ENCODE assay signal across 9 cellular contexts in genomic region chr2:233419626-233420431, GRCh38.
DNase-seq lines count a peak whose midpoint lies in the region; ATAC-seq, FAIRE-seq and TF ChIP-seq lines count a peak whose summit lies in the region.
"Had no signal": no experiment of that assay in that cellular context is flagged by ENCODE, and none has a peak within 500 bp of the region (broad histone marks: within the 10 kb centered on the region; RNA-seq: fewer than 3 reads in every experiment).

No MANE protein-coding gene starts in this region.

- TF ChIP-seq CTCF in RWPE1 (conservative IDR thresholded peaks at IDR 0.05; ENCODE audit: low read depth) (no peak), kidney (IDR thresholded peaks at IDR 0.05; ENCODE audit: borderline replicate concordance, extremely low read depth, insufficient read depth) (no peak)

- H3K9ac ChIP-seq in skeletal muscle tissue (ENCODE audit: low read depth in 1 of 3, low read length in 3 of 3) (peak overlapping the region; percentile 90 to 94 (median 94)), kidney (ENCODE audit: low read length in 2 of 2) (no peak overlapping the region)

- H3K4me3 ChIP-seq in skeletal muscle tissue (ENCODE audit: low read length in 3 of 3) (peak overlapping the region; percentile 83 to 92 (median 89)), kidney (ENCODE audit: low read length in 2 of 2) (no peak overlapping the region)

- no peak for ATAC-seq in HG03139 (IDR thresholded peaks at IDR 0.05; ENCODE audit: unreplicated experiment)

- H3K4me1 ChIP-seq in skeletal muscle tissue (ENCODE audit: control insufficient read depth in 3 of 3, insufficient read depth in 3 of 3, low read length in 3 of 3) (peaks cover 65 to 75% (median 72%) of the 10 kb centered on the region in 3 donors), kidney (ENCODE audit: control insufficient read depth in 1 of 2, insufficient read depth in 1 of 2, low read depth in 1 of 2, low read length in 2 of 2) (peaks cover 5 to 13% of the 10 kb centered on the region in 2 donors)

- H3K27me3 ChIP-seq in skeletal muscle tissue (ENCODE audit: control insufficient read depth in 3 of 3, insufficient read depth in 3 of 3, low read length in 3 of 3) = no peaks in the 10 kb centered on the region

- H3K36me3 ChIP-seq in skeletal muscle tissue (ENCODE audit: control insufficient read depth in 3 of 3, insufficient read depth in 3 of 3, low read length in 3 of 3) = peaks cover 0 to 6% (median 3%) of the 10 kb centered on the region in 3 donors
- H3K36me3 ChIP-seq in kidney (ENCODE audit: control insufficient read depth in 1 of 2, insufficient read depth in 2 of 2, low read length in 2 of 2) = no peaks in the 10 kb centered on the region

- CTCF ChIA-PET in RWPE1 (lab: Yijun Ruan, JAX) = interaction anchor here (0.6 to 0.7 kb wide), 3 partner anchors 28 to 1171 kb away, joined by 3 to 5 read pairs (median 4); no protein-coding TSS in a partner anchor

- POLR2A ChIA-PET in RWPE1 (lab: Yijun Ruan, JAX; ENCODE audit: low non-redundant PET) = no interaction called here

- DNase-seq in GM19239 (ENCODE audit: insufficient read length, low spot score) = no peak
- no peak for DNase-seq in RWPE1 (ENCODE audit: low spot score)
- DNase-seq in ecto neural progenitor cell (ENCODE audit: low spot score) = peak; percentile 41
- no peak for DNase-seq in NCI-H1694 treated with DMSO at 0.1 percent for 48 hours (lab: John Stamatoyannopoulos, UW)
- DNase-seq in kidney = no peak
- no peak for DNase-seq in middle frontal gyrus (ENCODE audit: extremely low spot score, low spot score)

- FAIRE-seq in GM19239 (lab: Jason Lieb, UNC) (peak; percentile 73), kidney (lab: Jason Lieb, UNC) (no peak)

- H3K9me3 ChIP-seq in skeletal muscle tissue (ENCODE audit: control insufficient read depth in 3 of 3, low read length in 3 of 3) = no peaks in the 10 kb centered on the region
- no peaks in the 10 kb centered on the region for H3K9me3 ChIP-seq in kidney (ENCODE audit: control insufficient read depth in 1 of 2, low read length in 2 of 2)

- intact Hi-C loops in kidney (cut with DNase I) = no loop called here

- peak overlapping the region; percentile 72 for H3K27ac ChIP-seq in RWPE1
- peak overlapping the region; percentile 98 for H3K27ac ChIP-seq in skeletal muscle tissue (ENCODE audit: low read depth, low read length)
- no peak overlapping the region for H3K27ac ChIP-seq in kidney (ENCODE audit: low read depth in 2 of 2, low read length in 2 of 2)
- H3K27ac ChIP-seq: epithelial cell of prostate had no signal

Comparison
In these comparisons a context has a peak if more than half of its experiments do, and no peak if none do; other contexts are left out.
1. H3K27ac ChIP-seq: peak in RWPE1 (single experiment) and skeletal muscle tissue (single experiment); none in kidney (0 of 2).
2. H3K4me3 ChIP-seq: peak in skeletal muscle tissue (3 of 3); none in kidney (0 of 2).
3. H3K9ac ChIP-seq: peak in skeletal muscle tissue (3 of 3); none in kidney (0 of 2).